In genomic region chr6:139925894-139926641, GRCh38 we compare ENCODE assay signal across 12 cellular contexts.
DNase-seq lines count a peak whose midpoint lies in the region; ATAC-seq and TF ChIP-seq lines count a peak whose summit lies in the region.
"Had no signal": no experiment of that assay in that cellular context is flagged by ENCODE, and none has a peak within 500 bp of the region (broad histone marks: within the 10 kb centered on the region; RNA-seq: fewer than 3 reads in every experiment).

No MANE protein-coding gene starts in this region.

- peaks cover 21% of the 10 kb centered on the region for H3K4me1 Mint-ChIP-seq in mesothelial cell of epicardium
- H3K4me1 Mint-ChIP-seq in WTC11: peaks cover 4% of the 10 kb centered on the region; the same call in 1 of the 2 replicates

- H3K27ac Mint-ChIP-seq in mesothelial cell of epicardium: peak overlapping the region; percentile 12
- H3K27ac Mint-ChIP-seq in WTC11: no peak overlapping the region; the same call in 1 of the 2 replicates

- no peak for TF ChIP-seq CTCF in AG04450 (IDR thresholded peaks at IDR 0.05; ENCODE audit: low read depth, low read length)
- no peak for TF ChIP-seq CTCF in mesothelial cell of epicardium (IDR thresholded peaks at IDR 0.05; ENCODE audit: unreplicated experiment)
- no peak for TF ChIP-seq CTCF in WTC11 (IDR thresholded peaks at IDR 0.05)

- CTCF ChIA-PET in AG04450 (lab: Charles Lee) (no interaction called here), WTC11 (lab: Charles Lee) (no interaction called here)

- H3K27me3 ChIP-seq in AG04450 (ENCODE audit: control insufficient read depth, insufficient read depth, low read length): no peaks in the 10 kb centered on the region

- H3K9me3 ChIP-seq in AG04450 (ENCODE audit: control insufficient read depth, insufficient read depth, low read length): no peaks in the 10 kb centered on the region

- no peaks in the 10 kb centered on the region for H3K36me3 Mint-ChIP-seq in mesothelial cell of epicardium
- H3K36me3 Mint-ChIP-seq in WTC11: no peaks in the 10 kb centered on the region

- peak; percentile 32 for DNase-seq in AG04450 (ENCODE audit: low read depth, low spot score)
- DNase-seq in NCI-H146 (lab: John Stamatoyannopoulos, UW): peak; percentile 86
- DNase-seq in brain pericyte (ENCODE audit: low read depth, low spot score): peak; percentile 80
- no peak for DNase-seq in mesothelial cell of epicardium (ENCODE audit: low spot score in 2 of 2, unreplicated experiment in 2 of 2)
- no peak for DNase-seq in WTC11 (ENCODE audit: low spot score)
- no peak for DNase-seq in NCI-H774 (lab: John Stamatoyannopoulos, UW)
- no peak for DNase-seq in posterior vena cava (ENCODE audit: low spot score)
- DNase-seq: activated CD4-positive, CD25-positive, alpha-beta regulatory T cell treated with anti-CD3 and anti-CD28 coated beads, Interleukin-2, amount 50 U/mL, for 72 hours; activated gamma-delta T cell treated with Interleukin-2 at 50 U/mL for 16 hours; stimulated activated naive CD8-positive, alpha-beta T cell treated with anti-CD3 and anti-CD28 coated beads, Interleukin-15, Interleukin-2, amounts not matched to agents 100 U/mL and 50 U/mL, for 24 hours had no signal

- POLR2A ChIA-PET in AG04450 (lab: Yijun Ruan, JAX) (interaction anchor here (1.1 to 2.9 kb wide), 2 partner anchors 13 to 552 kb away, joined by 8 to 16 read pairs; partner anchors contain the start of gene CITED2), WTC11 (lab: Charles Lee) (no interaction called here)

- intact Hi-C loops in posterior vena cava (cut with DNase I): no loop called here

- H3K9me3 Mint-ChIP-seq in mesothelial cell of epicardium (no peaks in the 10 kb centered on the region), WTC11 (no peaks in the 10 kb centered on the region)

- H3K27me3 Mint-ChIP-seq in mesothelial cell of epicardium (ENCODE audit: low read depth) (no peaks in the 10 kb centered on the region), WTC11 (ENCODE audit: low read depth) (no peaks in the 10 kb centered on the region)

- H3K4me3 Mint-ChIP-seq in mesothelial cell of epicardium: no peak overlapping the region
- no peak overlapping the region for H3K4me3 Mint-ChIP-seq in WTC11

- H3K4me3 ChIP-seq in AG04450 (ENCODE audit: low read depth, low read length): no peak overlapping the region

- ATAC-seq in WTC11: no peak
- no peak for ATAC-seq in HG02610 (IDR thresholded peaks at IDR 0.05; ENCODE audit: unreplicated experiment)
- ATAC-seq: left lobe of liver; stimulated activated naive CD8-positive, alpha-beta T cell treated with anti-CD3 and anti-CD28 coated beads, Interleukin-15, Interleukin-2, amounts not matched to agents 100 U/mL and 50 U/mL, for 24 hours had no signal

- peak overlapping the region; percentile 42 for H3K27ac ChIP-seq in AG04450 (ENCODE audit: low read depth, low read length)

TF ChIP-seq in WTC11, 78 proteins besides CTCF, POLR2A, EP300 and RAD21:
- no peak for TF ChIP-seq FOXJ3 (CRISPR knock-in tag; IDR thresholded peaks at IDR 0.05; ENCODE audit: borderline replicate concordance)
- no peak for TF ChIP-seq CREM (CRISPR knock-in tag; IDR thresholded peaks at IDR 0.05)
- no peak for TF ChIP-seq ZNF232 (CRISPR knock-in tag; IDR thresholded peaks at IDR 0.05)
- no peak for TF ChIP-seq MAX (CRISPR knock-in tag; IDR thresholded peaks at IDR 0.05)
- no peak for TF ChIP-seq FOXK1 (CRISPR knock-in tag; IDR thresholded peaks at IDR 0.05)
- TF ChIP-seq TEAD4 (CRISPR knock-in tag; IDR thresholded peaks at IDR 0.05): no peak

Comparison
In these comparisons a context has a peak if more than half of its experiments do, and no peak if none do; other contexts are left out.
1. DNase-seq: peak in AG04450 (single experiment), NCI-H146 (single experiment) and brain pericyte (single experiment); none in mesothelial cell of epicardium (0 of 2), WTC11 (single experiment), NCI-H774 (single experiment) and posterior vena cava (single experiment).